ENCODE assay signal across 19 cellular contexts in genomic region chr14:23861666-23862065, GRCh38.
DNase-seq lines count a peak whose midpoint lies in the region; ATAC-seq, FAIRE-seq and TF ChIP-seq lines count a peak whose summit lies in the region.
"Had no signal": no experiment of that assay in that cellular context is flagged by ENCODE, and none has a peak within 500 bp of the region (broad histone marks: within the 10 kb centered on the region; RNA-seq: fewer than 3 reads in every experiment).

No MANE protein-coding gene starts in this region.

- H3K36me3 ChIP-seq in endothelial cell of umbilical vein (ENCODE audit: control insufficient read depth in 2 of 2, extremely low read depth in 1 of 2, insufficient read depth in 2 of 2, low read length in 2 of 2) (no peaks in the 10 kb centered on the region), small intestine (ENCODE audit: control insufficient read depth in 2 of 2, insufficient read depth in 2 of 2, low read length in 2 of 2) (no peaks in the 10 kb centered on the region), mesenchymal stem cell (ENCODE audit: control insufficient read depth in 1 of 2, insufficient read depth in 2 of 2, low read depth in 1 of 2, low read length in 2 of 2) (no peaks in the 10 kb centered on the region)
- H3K36me3 ChIP-seq: left ventricle myocardium inferior had no signal

- peaks cover 6% of the 10 kb centered on the region for H3K4me1 ChIP-seq in endothelial cell of umbilical vein (ENCODE audit: control insufficient read depth, extremely low read depth, insufficient read depth, low read length)
- no peaks in the 10 kb centered on the region for H3K4me1 ChIP-seq in small intestine (ENCODE audit: control insufficient read depth in 2 of 2, insufficient read depth in 1 of 2, low read depth in 1 of 2, low read length in 1 of 2)
- no peaks in the 10 kb centered on the region for H3K4me1 ChIP-seq in mesenchymal stem cell (ENCODE audit: control insufficient read depth, insufficient read depth, low read depth, low read length)

- H4K20me1 ChIP-seq in endothelial cell of umbilical vein (replicated peaks; ENCODE audit: control insufficient read depth, extremely low read depth, insufficient read depth, low read length) = no peaks in the 10 kb centered on the region

- TF ChIP-seq POLR2A in endothelial cell of umbilical vein (IDR thresholded peaks at IDR 0.05; ENCODE audit: low read depth, low read length) = no peak

- WGBS in small intestine, 3 donors = 7 to 29% (median 7%) methylated on average over 2 of the region's 2 CpGs
- 30% methylated on average over 2 of the region's 2 CpGs for WGBS in mesenchymal stem cell

- H2BK15ac ChIP-seq in mesenchymal stem cell (ENCODE audit: low read depth, poor library complexity, severe bottlenecking) = no peak overlapping the region

- H3K4me2 ChIP-seq in endothelial cell of umbilical vein (ENCODE audit: insufficient read depth, low read length) (no peak overlapping the region), mesenchymal stem cell (ENCODE audit: low read length, poor library complexity, severe bottlenecking) (no peak overlapping the region)

- H4K8ac ChIP-seq in mesenchymal stem cell (ENCODE audit: low read length) = no peak overlapping the region

- H3K27ac ChIP-seq in endothelial cell of umbilical vein (ENCODE audit: insufficient read depth, low read depth, low read length) = no peak overlapping the region
- H3K27ac ChIP-seq in small intestine (ENCODE audit: low read depth in 1 of 2, low read length in 1 of 2) = no peak overlapping the region
- no peak overlapping the region for H3K27ac ChIP-seq in mesenchymal stem cell (ENCODE audit: low read length, poor library complexity, severe bottlenecking)
- H3K27ac ChIP-seq: VCaP had no signal

- no peak overlapping the region for H3K4me3 ChIP-seq in endothelial cell of umbilical vein (replicated peaks in 1 of 3; ENCODE audit: insufficient read depth in 1 of 3, low read depth in 1 of 3, low read length in 3 of 3)
- H3K4me3 ChIP-seq in small intestine (ENCODE audit: low read depth in 1 of 2, low read length in 2 of 2) = no peak overlapping the region
- no peak overlapping the region for H3K4me3 ChIP-seq in mesenchymal stem cell (ENCODE audit: insufficient read depth in 1 of 2, low read depth in 1 of 2, low read length in 2 of 2)
- H3K4me3 ChIP-seq: left ventricle myocardium inferior had no signal

- H2AFZ ChIP-seq in endothelial cell of umbilical vein (ENCODE audit: low read depth, low read length) (no peak overlapping the region), mesenchymal stem cell (ENCODE audit: low read depth, low read length) (no peak overlapping the region)

- no peak overlapping the region for H2BK12ac ChIP-seq in mesenchymal stem cell (ENCODE audit: low read length in 2 of 2)

- FAIRE-seq in endothelial cell of umbilical vein (lab: Jason Lieb, UNC) (no peak), small intestine (lab: Jason Lieb, UNC) (no peak)

- no peak for ATAC-seq in HG02610 (IDR thresholded peaks at IDR 0.05; ENCODE audit: unreplicated experiment)
- ATAC-seq: activated T-helper 17 cell treated with anti-CD3 and anti-CD28 coated beads, Interleukin-2, amount 50 U/mL, for 72 hours; naive thymus-derived CD8-positive, alpha-beta T cell; SK-N-SH treated with all-trans-retinoic acid at 6 μM for 48 hours had no signal

- H3K79me1 ChIP-seq in mesenchymal stem cell (replicated peaks; ENCODE audit: low read length, poor library complexity, severe bottlenecking) = no peaks in the 10 kb centered on the region

- peaks cover 2 to 3% of the 10 kb centered on the region in 2 experiments for H3K27me3 ChIP-seq in endothelial cell of umbilical vein (ENCODE audit: control insufficient read depth in 2 of 2, insufficient read depth in 2 of 2, low read length in 2 of 2)
- H3K27me3 ChIP-seq in small intestine (ENCODE audit: control insufficient read depth in 2 of 2, insufficient read depth in 2 of 2, low read length in 2 of 2) = peaks cover 0 to 2% of the 10 kb centered on the region in 2 donors
- peaks cover 7 to 15% of the 10 kb centered on the region in 2 experiments for H3K27me3 ChIP-seq in mesenchymal stem cell (ENCODE audit: control insufficient read depth in 1 of 2, insufficient read depth in 1 of 2, low read length in 2 of 2)

- no peaks in the 10 kb centered on the region for H3K9me1 ChIP-seq in endothelial cell of umbilical vein (replicated peaks; ENCODE audit: control insufficient read depth, extremely low read depth, insufficient read depth, low read length)

- H3K18ac ChIP-seq in mesenchymal stem cell (ENCODE audit: low read depth in 1 of 2, low read length in 2 of 2) = no peak overlapping the region

- no peaks in the 10 kb centered on the region for H3K79me2 ChIP-seq in endothelial cell of umbilical vein (ENCODE audit: control insufficient read depth, insufficient read depth, low read length)

- dilution Hi-C loops in endothelial cell of umbilical vein (cut with MboI; ENCODE audit: extremely low pct_ligation_motif_present, low sequenced_read_pairs) = no loop called here

- H3K9ac ChIP-seq in endothelial cell of umbilical vein (replicated peaks; ENCODE audit: extremely low read depth, insufficient read depth, low read length) (no peak overlapping the region), mesenchymal stem cell (ENCODE audit: low read length) (no peak overlapping the region)

- CTCF ChIA-PET in endothelial cell of umbilical vein (lab: Charles Lee) = interaction anchor here (1.0 kb wide), 1 partner anchor 49 kb away, joined by 3 read pairs; no protein-coding TSS in a partner anchor

- no peak for TF ChIP-seq CTCF in endothelial cell of umbilical vein (IDR thresholded peaks at IDR 0.05; ENCODE audit: extremely low read depth in 1 of 2, insufficient read depth in 1 of 2, low read depth in 1 of 2, low read length in 2 of 2)

- DNase-seq in NCI-H748 (lab: John Stamatoyannopoulos, UW; ENCODE audit: unreplicated experiment) (peak; percentile 46), NCI-H748 treated with DMSO at 0.1 percent for 48 hours (lab: John Stamatoyannopoulos, UW) (no peak), NCI-H460 (ENCODE audit: extremely low read depth, low read depth) (peak; percentile 8), endothelial cell of umbilical vein (ENCODE audit: low read depth, low spot score) (peak; percentile 7), small intestine (peak; percentile 44), head of caudate nucleus (no peak), mesenchymal stem cell (no peak)
- DNase-seq: activated CD8-positive, alpha-beta memory T cell treated with anti-CD3 and anti-CD28 coated beads for 24 hours; anterior cingulate cortex; GF-D8; hypothalamus; KG1; left ventricle myocardium inferior; naive thymus-derived CD8-positive, alpha-beta T cell; NCI-H2029 treated with DMSO at 0.1 percent for 48 hours had no signal

- H3K23ac ChIP-seq in mesenchymal stem cell (ENCODE audit: low read length in 2 of 2) = no peak overlapping the region

- H2BK5ac ChIP-seq in mesenchymal stem cell (ENCODE audit: low read depth, low read length, poor library complexity, severe bottlenecking) = no peak overlapping the region

- no peak overlapping the region for H2AK5ac ChIP-seq in mesenchymal stem cell (ENCODE audit: low read length, severe bottlenecking)

- no peak overlapping the region for H3K4ac ChIP-seq in mesenchymal stem cell (ENCODE audit: low read depth in 1 of 2, low read length in 2 of 2)

- BruUV-seq in endothelial cell of umbilical vein (replicated peaks; lab: Mats Ljungman, UMichigan) = no TSS peak

- H4K91ac ChIP-seq in mesenchymal stem cell (ENCODE audit: low read length) = no peak overlapping the region

- POLR2A ChIA-PET in endothelial cell of umbilical vein (lab: Charles Lee) = no interaction called here

- no peak overlapping the region for H3K14ac ChIP-seq in mesenchymal stem cell (ENCODE audit: low read length in 2 of 2)

- intact Hi-C loops in endothelial cell of umbilical vein (cut with micrococcal nuclease) (no loop called here), head of caudate nucleus (cut with DNase I) (no loop called here)

- H3K9me3 ChIP-seq in endothelial cell of umbilical vein (replicated peaks; ENCODE audit: control insufficient read depth, insufficient read depth, low read length) (no peaks in the 10 kb centered on the region), small intestine (ENCODE audit: control insufficient read depth, low read depth) (no peaks in the 10 kb centered on the region), mesenchymal stem cell (ENCODE audit: control insufficient read depth, low read length) (no peaks in the 10 kb centered on the region)
- H3K9me3 ChIP-seq: left ventricle myocardium inferior had no signal

- H2BK120ac ChIP-seq in mesenchymal stem cell (ENCODE audit: low read depth, low read length) = no peak overlapping the region

TF ChIP-seq in endothelial cell of umbilical vein, 7 proteins besides CTCF, POLR2A, EP300 and RAD21:
- no peak for TF ChIP-seq MAX (IDR thresholded peaks at IDR 0.05; ENCODE audit: insufficient read depth, insufficient read length)
- no peak for TF ChIP-seq GATA2 (IDR thresholded peaks at IDR 0.05; ENCODE audit: insufficient read depth, insufficient read length, low read depth, low read length)
- TF ChIP-seq FOS (IDR thresholded peaks at IDR 0.05; ENCODE audit: borderline replicate concordance, insufficient read depth, low read length) = no peak
- no peak for TF ChIP-seq JUN (IDR thresholded peaks at IDR 0.05; ENCODE audit: borderline replicate concordance, insufficient read depth, insufficient read length, low read depth)
- TF ChIP-seq MYC (IDR thresholded peaks at IDR 0.05; ENCODE audit: low read depth, low read length) = no peak
- TF ChIP-seq POLR2AphosphoS5 (IDR thresholded peaks at IDR 0.05; ENCODE audit: insufficient read depth, low read depth, low read length) = no peak
- no peak for TF ChIP-seq EZH2 (IDR thresholded peaks at IDR 0.05; ENCODE audit: borderline replicate concordance, low read depth, low read length, severe bottlenecking)

Comparison
In these comparisons a context has a peak if more than half of its experiments do, and no peak if none do; other contexts are left out.
1. DNase-seq: peak in NCI-H748 (single experiment), NCI-H460 (single experiment), endothelial cell of umbilical vein (single experiment) and small intestine (single experiment); none in NCI-H748 treated with DMSO at 0.1 percent for 48 hours (single experiment), head of caudate nucleus (0 of 42) and mesenchymal stem cell (single experiment).